In genomic region chr7:156640257-156640948, GRCh38 we compare ENCODE assay signal across 1 cellular context.
A peak's percentile ranks its signal among the peaks of the same experiment; 100 is the strongest.
TF ChIP-seq lines count a peak whose summit lies in the region.

RNF32 (plus strand) TSS chr7:156640774; CDS start chr7:156643878, 3,104 bp downstream.

TF ChIP-seq in GM12878, 131 proteins besides CTCF, POLR2A, EP300 and RAD21 (continued from another document and continues in another):
- TF ChIP-seq ZBTB4 (CRISPR knock-in tag; IDR thresholded peaks at IDR 0.05) (no peak), ZNF274 (IDR thresholded peaks at IDR 0.05; ENCODE audit: insufficient read depth, insufficient read length) (no peak), CEBPB (IDR thresholded peaks at IDR 0.05; ENCODE audit: borderline replicate concordance in 1 of 2, low read depth in 2 of 2, low read length in 2 of 2) (no peak), CHD4 (IDR thresholded peaks at IDR 0.05) (no peak), ZNF622 (IDR thresholded peaks at IDR 0.05) (no peak), POLR2AphosphoS2 (IDR thresholded peaks at IDR 0.05; ENCODE audit: low read depth, low read length) (0 out of 2 replicates have a peak, but pooled peaks have one; percentile 44), KAT2A (conservative IDR thresholded peaks at IDR 0.05; ENCODE audit: control insufficient read depth, low read depth, low read length) (no peak), PAX8 (IDR thresholded peaks at IDR 0.05) (no peak), KLF5 (IDR thresholded peaks at IDR 0.05; ENCODE audit: partially characterized antibody) (no peak), ATF7 (IDR thresholded peaks at IDR 0.05; ENCODE audit: low read depth) (no peak), YBX1 (IDR thresholded peaks at IDR 0.05) (no peak), EZH2 (IDR thresholded peaks at IDR 0.05; ENCODE audit: borderline replicate concordance, control insufficient read depth, low read depth, low read length) (no peak), SMAD5 (IDR thresholded peaks at IDR 0.05; ENCODE audit: low read depth) (0 out of 2 replicates have a peak, but pooled peaks have one; percentile 44), RELB (IDR thresholded peaks at IDR 0.05; ENCODE audit: low read depth) (no peak), HCFC1 (IDR thresholded peaks at IDR 0.05; ENCODE audit: low read length) (no peak; the same call in 1 of the 2 replicates), TCF3 (IDR thresholded peaks at IDR 0.05; ENCODE audit: borderline replicate concordance, insufficient read depth, low read depth, low read length) (peak; percentile 54; the same call in 1 of the 2 replicates), TBL1XR1 (IDR thresholded peaks at IDR 0.05; ENCODE audit: low read depth, low read length) (no peak; the same call in 1 of the 2 replicates), SIN3A (IDR thresholded peaks at IDR 0.05; ENCODE audit: low read depth, low read length) (no peak; the same call in 1 of the 2 replicates), MLLT1 (IDR thresholded peaks at IDR 0.05) (no peak), BRCA1 (IDR thresholded peaks at IDR 0.05; ENCODE audit: low read depth, low read length) (no peak), CBX3 (IDR thresholded peaks at IDR 0.05; ENCODE audit: borderline replicate concordance, low read depth) (no peak), ZNF217 (IDR thresholded peaks at IDR 0.05) (no peak), ZNF687 (IDR thresholded peaks at IDR 0.05) (peak; percentile 99), MYB (IDR thresholded peaks at IDR 0.05; ENCODE audit: borderline replicate concordance, low read depth, low read length) (0 out of 2 replicates have a peak, but pooled peaks have one; percentile 34), SREBF1 (IDR thresholded peaks at IDR 0.05; ENCODE audit: low read length) (no peak), HDAC6 (IDR thresholded peaks at IDR 0.05; ENCODE audit: unreplicated experiment) (no peak), BCL11A (IDR thresholded peaks at IDR 0.05; ENCODE audit: low read depth, low read length) (no peak), HDAC2 (IDR thresholded peaks at IDR 0.05) (0 out of 2 replicates have a peak, but pooled peaks have one; percentile 64), NBN (IDR thresholded peaks at IDR 0.05) (no peak)
- TF ChIP-seq, protein P1, sequence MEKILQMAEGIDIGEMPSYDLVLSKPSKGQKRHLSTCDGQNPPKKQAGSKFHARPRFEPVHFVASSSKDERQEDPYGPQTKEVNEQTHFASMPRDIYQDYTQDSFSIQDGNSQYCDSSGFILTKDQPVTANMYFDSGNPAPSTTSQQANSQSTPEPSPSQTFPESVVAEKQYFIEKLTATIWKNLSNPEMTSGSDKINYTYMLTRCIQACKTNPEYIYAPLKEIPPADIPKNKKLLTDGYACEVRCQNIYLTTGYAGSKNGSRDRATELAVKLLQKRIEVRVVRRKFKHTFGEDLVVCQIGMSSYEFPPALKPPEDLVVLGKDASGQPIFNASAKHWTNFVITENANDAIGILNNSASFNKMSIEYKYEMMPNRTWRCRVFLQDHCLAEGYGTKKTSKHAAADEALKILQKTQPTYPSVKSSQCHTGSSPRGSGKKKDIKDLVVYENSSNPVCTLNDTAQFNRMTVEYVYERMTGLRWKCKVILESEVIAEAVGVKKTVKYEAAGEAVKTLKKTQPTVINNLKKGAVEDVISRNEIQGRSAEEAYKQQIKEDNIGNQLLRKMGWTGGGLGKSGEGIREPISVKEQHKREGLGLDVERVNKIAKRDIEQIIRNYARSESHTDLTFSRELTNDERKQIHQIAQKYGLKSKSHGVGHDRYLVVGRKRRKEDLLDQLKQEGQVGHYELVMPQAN (conservative IDR thresholded peaks at IDR 0.05), result peak; percentile 20
- TF ChIP-seq, protein P2, sequence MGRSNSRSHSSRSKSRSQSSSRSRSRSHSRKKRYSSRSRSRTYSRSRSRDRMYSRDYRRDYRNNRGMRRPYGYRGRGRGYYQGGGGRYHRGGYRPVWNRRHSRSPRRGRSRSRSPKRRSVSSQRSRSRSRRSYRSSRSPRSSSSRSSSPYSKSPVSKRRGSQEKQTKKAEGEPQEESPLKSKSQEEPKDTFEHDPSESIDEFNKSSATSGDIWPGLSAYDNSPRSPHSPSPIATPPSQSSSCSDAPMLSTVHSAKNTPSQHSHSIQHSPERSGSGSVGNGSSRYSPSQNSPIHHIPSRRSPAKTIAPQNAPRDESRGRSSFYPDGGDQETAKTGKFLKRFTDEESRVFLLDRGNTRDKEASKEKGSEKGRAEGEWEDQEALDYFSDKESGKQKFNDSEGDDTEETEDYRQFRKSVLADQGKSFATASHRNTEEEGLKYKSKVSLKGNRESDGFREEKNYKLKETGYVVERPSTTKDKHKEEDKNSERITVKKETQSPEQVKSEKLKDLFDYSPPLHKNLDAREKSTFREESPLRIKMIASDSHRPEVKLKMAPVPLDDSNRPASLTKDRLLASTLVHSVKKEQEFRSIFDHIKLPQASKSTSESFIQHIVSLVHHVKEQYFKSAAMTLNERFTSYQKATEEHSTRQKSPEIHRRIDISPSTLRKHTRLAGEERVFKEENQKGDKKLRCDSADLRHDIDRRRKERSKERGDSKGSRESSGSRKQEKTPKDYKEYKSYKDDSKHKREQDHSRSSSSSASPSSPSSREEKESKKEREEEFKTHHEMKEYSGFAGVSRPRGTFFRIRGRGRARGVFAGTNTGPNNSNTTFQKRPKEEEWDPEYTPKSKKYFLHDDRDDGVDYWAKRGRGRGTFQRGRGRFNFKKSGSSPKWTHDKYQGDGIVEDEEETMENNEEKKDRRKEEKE (IDR thresholded peaks at IDR 0.05), result no peak
- TF ChIP-seq, protein P3, sequence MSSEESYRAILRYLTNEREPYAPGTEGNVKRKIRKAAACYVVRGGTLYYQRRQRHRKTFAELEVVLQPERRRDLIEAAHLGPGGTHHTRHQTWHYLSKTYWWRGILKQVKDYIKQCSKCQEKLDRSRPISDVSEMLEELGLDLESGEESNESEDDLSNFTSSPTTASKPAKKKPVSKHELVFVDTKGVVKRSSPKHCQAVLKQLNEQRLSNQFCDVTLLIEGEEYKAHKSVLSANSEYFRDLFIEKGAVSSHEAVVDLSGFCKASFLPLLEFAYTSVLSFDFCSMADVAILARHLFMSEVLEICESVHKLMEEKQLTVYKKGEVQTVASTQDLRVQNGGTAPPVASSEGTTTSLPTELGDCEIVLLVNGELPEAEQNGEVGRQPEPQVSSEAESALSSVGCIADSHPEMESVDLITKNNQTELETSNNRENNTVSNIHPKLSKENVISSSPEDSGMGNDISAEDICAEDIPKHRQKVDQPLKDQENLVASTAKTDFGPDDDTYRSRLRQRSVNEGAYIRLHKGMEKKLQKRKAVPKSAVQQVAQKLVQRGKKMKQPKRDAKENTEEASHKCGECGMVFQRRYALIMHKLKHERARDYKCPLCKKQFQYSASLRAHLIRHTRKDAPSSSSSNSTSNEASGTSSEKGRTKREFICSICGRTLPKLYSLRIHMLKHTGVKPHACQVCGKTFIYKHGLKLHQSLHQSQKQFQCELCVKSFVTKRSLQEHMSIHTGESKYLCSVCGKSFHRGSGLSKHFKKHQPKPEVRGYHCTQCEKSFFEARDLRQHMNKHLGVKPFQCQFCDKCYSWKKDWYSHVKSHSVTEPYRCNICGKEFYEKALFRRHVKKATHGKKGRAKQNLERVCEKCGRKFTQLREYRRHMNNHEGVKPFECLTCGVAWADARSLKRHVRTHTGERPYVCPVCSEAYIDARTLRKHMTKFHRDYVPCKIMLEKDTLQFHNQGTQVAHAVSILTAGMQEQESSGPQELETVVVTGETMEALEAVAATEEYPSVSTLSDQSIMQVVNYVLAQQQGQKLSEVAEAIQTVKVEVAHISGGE (CRISPR knock-in tag; IDR thresholded peaks at IDR 0.05), result 0 out of 2 replicates have a peak, but pooled peaks have one; percentile 29
- TF ChIP-seq, protein P4, sequence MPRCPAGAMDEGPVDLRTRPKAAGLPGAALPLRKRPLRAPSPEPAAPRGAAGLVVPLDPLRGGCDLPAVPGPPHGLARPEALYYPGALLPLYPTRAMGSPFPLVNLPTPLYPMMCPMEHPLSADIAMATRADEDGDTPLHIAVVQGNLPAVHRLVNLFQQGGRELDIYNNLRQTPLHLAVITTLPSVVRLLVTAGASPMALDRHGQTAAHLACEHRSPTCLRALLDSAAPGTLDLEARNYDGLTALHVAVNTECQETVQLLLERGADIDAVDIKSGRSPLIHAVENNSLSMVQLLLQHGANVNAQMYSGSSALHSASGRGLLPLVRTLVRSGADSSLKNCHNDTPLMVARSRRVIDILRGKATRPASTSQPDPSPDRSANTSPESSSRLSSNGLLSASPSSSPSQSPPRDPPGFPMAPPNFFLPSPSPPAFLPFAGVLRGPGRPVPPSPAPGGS (IDR thresholded peaks at IDR 0.05; ENCODE audit: borderline replicate concordance, insufficient read depth, low read depth, low read length, poor library complexity, severe bottlenecking), result no peak
- TF ChIP-seq, protein P5, sequence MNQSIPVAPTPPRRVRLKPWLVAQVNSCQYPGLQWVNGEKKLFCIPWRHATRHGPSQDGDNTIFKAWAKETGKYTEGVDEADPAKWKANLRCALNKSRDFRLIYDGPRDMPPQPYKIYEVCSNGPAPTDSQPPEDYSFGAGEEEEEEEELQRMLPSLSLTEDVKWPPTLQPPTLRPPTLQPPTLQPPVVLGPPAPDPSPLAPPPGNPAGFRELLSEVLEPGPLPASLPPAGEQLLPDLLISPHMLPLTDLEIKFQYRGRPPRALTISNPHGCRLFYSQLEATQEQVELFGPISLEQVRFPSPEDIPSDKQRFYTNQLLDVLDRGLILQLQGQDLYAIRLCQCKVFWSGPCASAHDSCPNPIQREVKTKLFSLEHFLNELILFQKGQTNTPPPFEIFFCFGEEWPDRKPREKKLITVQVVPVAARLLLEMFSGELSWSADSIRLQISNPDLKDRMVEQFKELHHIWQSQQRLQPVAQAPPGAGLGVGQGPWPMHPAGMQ (IDR thresholded peaks at IDR 0.05; ENCODE audit: borderline replicate concordance), result no peak
